In genomic region chrX:154542723-154543424, GRCh38 we compare ENCODE assay signal across 10 cellular contexts. TPM values are rescaled to one million over a fixed set of nuclear protein-coding genes. Genes with fewer than 3 reads are reported as not detected.
DNase-seq lines count a peak whose midpoint lies in the region; ATAC-seq, FAIRE-seq and TF ChIP-seq lines count a peak whose summit lies in the region.
"Had no signal": no experiment of that assay in that cellular context is flagged by ENCODE, and none has a peak within 500 bp of the region (broad histone marks: within the 10 kb centered on the region; RNA-seq: fewer than 3 reads in every experiment).

No MANE protein-coding gene starts in this region.

- no peaks in the 10 kb centered on the region for H3K9me3 ChIP-seq in CD4-positive, alpha-beta memory T cell (ENCODE audit: control insufficient read depth in 1 of 2, low read length in 2 of 2)
- no peaks in the 10 kb centered on the region for H3K9me3 ChIP-seq in GM12878 (replicated peaks; ENCODE audit: control insufficient read depth, insufficient read depth, low read length)
- no peaks in the 10 kb centered on the region for H3K9me3 ChIP-seq in neutrophil

- intact Hi-C loops in CD4-positive, alpha-beta memory T cell (cut with micrococcal nuclease) = no loop called here
- intact Hi-C loops in GM12878 (cut with micrococcal nuclease; ENCODE audit: unreplicated experiment) = no loop called here
- intact Hi-C loops in left colon (cut with DNase I, micrococcal nuclease) = no loop called here

- TF ChIP-seq POLR2A in GM12878 (IDR thresholded peaks at IDR 0.05; ENCODE audit: low read depth, low read length) = no peak

- peaks cover 10 to 35% (median 10%) of the 10 kb centered on the region in 4 donors for H3K4me1 Mint-ChIP-seq in CD4-positive, alpha-beta memory T cell

- H3K9me3 Mint-ChIP-seq in CD4-positive, alpha-beta memory T cell = peaks cover 0 to 2% (median 0%) of the 10 kb centered on the region in 8 donors

- peak overlapping the region; percentile 64 for H3K4me2 ChIP-seq in GM12878 (ENCODE audit: control insufficient read depth, insufficient read depth)

- peaks cover 8% of the 10 kb centered on the region for H3K36me3 ChIP-seq in CD4-positive, alpha-beta memory T cell (ENCODE audit: insufficient read depth, low read length)
- H3K36me3 ChIP-seq in GM12878 (ENCODE audit: control insufficient read depth in 2 of 2, insufficient read depth in 2 of 2, low read length in 1 of 2) = no peaks in the 10 kb centered on the region
- H3K36me3 ChIP-seq in neutrophil = peaks cover 13% of the 10 kb centered on the region

- TF ChIP-seq CTCF in GM12878 (IDR thresholded peaks at IDR 0.05 in 2 of 3, conservative IDR thresholded peaks at IDR 0.05 in 1 of 3; ENCODE audit: control insufficient read depth in 2 of 3, extremely low read depth in 1 of 3, insufficient read depth in 1 of 3, low read depth in 3 of 3, low read length in 3 of 3) = no peak
- TF ChIP-seq CTCF in neutrophil (IDR thresholded peaks at IDR 0.05) = peak; percentile 29

- peak overlapping the region in 7 of 8 donors; percentile 17 to 64 (median 43) for H3K4me3 Mint-ChIP-seq in CD4-positive, alpha-beta memory T cell

- RAD21 ChIA-PET in GM12878 (lab: Charles Lee; ENCODE audit: unreplicated experiment) = interaction anchor here (0.6 to 0.7 kb wide), 2 partner anchors 52 to 172 kb away, joined by 4 read pairs; partner anchors contain the start of gene SLC10A3

- no peak for TF ChIP-seq EP300 in GM12878 (IDR thresholded peaks at IDR 0.05; ENCODE audit: borderline replicate concordance in 1 of 2, control insufficient read depth in 1 of 2, low read depth in 2 of 2, low read length in 2 of 2)

- POLR2A ChIA-PET in CD4-positive, alpha-beta memory T cell (lab: Charles Lee; ENCODE audit: partially characterized antibody) = interaction anchor here (0.8 to 1.2 kb wide), 2 partner anchors 145 to 172 kb away, joined by 3 read pairs; partner anchors contain the start of gene RPL10
- POLR2A ChIA-PET in GM12878 (lab: Charles Lee) = interaction anchor here (0.5 to 0.8 kb wide), 3 partner anchors 11 to 945 kb away, joined by 3 to 5 read pairs (median 3); partner anchors contain the start of gene SLC10A3

- WGBS in GM12878 (ENCODE audit: insufficient coverage, insufficient replicate concordance, low lambda C conversion rate, missing lambda C conversion rate) = 42% methylated on average over 20 of the region's 20 CpGs

- no peak for DNase-seq in CD4-positive, alpha-beta memory T cell
- DNase-seq in NOMO-1 treated with DMSO at 0.1 percent for 48 hours (lab: John Stamatoyannopoulos, UW; ENCODE audit: unreplicated experiment) = peak; percentile 84
- no peak for DNase-seq in GM12878 (ENCODE audit: low read depth, low spot score)
- no peak for DNase-seq in NCI-H1417 treated with DMSO at 0.1 percent for 48 hours (lab: John Stamatoyannopoulos, UW)
- DNase-seq in left colon = no peak
- DNase-seq in D341Med (ENCODE audit: low spot score) = no peak
- DNase-seq: NCI-H2029 treated with DMSO at 0.1 percent for 48 hours had no signal

- H3K27ac ChIP-seq in CD4-positive, alpha-beta memory T cell (ENCODE audit: low read depth, low read length) = no peak overlapping the region
- H3K27ac ChIP-seq in GM12878 (ENCODE audit: control insufficient read depth, insufficient read depth) (no peak overlapping the region; the same call in 1 of the 2 replicates), neutrophil (peak overlapping the region; percentile 100)

- SMC1A ChIA-PET in GM12878 (lab: Charles Lee; ENCODE audit: uncharacterized antibody, unreplicated experiment) = interaction anchor here (1.2 kb wide), 2 partner anchors 9 to 209 kb away, joined by 4 to 5 read pairs; no protein-coding TSS in a partner anchor

- H3K4me3 ChIP-seq in CD4-positive, alpha-beta memory T cell (ENCODE audit: low read length in 2 of 2) = no peak overlapping the region
- H3K4me3 ChIP-seq in GM12878 (no peak overlapping the region), neutrophil (ENCODE audit: low read depth in 1 of 2, low read length in 1 of 2) (peak overlapping the region; percentile 77 to 80)

- TF ChIP-seq RAD21 in GM12878 (IDR thresholded peaks at IDR 0.05; ENCODE audit: insufficient read depth, low read depth, low read length) = no peak

- no peaks in the 10 kb centered on the region for H3K27me3 ChIP-seq in CD4-positive, alpha-beta memory T cell (ENCODE audit: insufficient read depth, low read length)
- no peaks in the 10 kb centered on the region for H3K27me3 ChIP-seq in GM12878 (replicated peaks in 1 of 2; ENCODE audit: control insufficient read depth in 2 of 2, insufficient read depth in 2 of 2, low read length in 1 of 2)
- no peaks in the 10 kb centered on the region for H3K27me3 ChIP-seq in neutrophil

- ATAC-seq in GM12878 (no peak), GM19035 (IDR thresholded peaks at IDR 0.05; ENCODE audit: unreplicated experiment) (no peak), left colon (no peak)

- in situ Hi-C loops in GM12878 (cut with MboI) = loop anchor here (10.0 to 25.0 kb wide), 2 partner anchors 292 to 406 kb away; partner anchors contain the start of genes OPN1LW and SMIM9

- no peaks in the 10 kb centered on the region for H3K27me3 Mint-ChIP-seq in CD4-positive, alpha-beta memory T cell

- peak overlapping the region; percentile 39 for H3K9ac ChIP-seq in GM12878 (ENCODE audit: control insufficient read depth, insufficient read depth, low read length)

- H3K4me1 ChIP-seq in CD4-positive, alpha-beta memory T cell (ENCODE audit: insufficient read depth, low read length) = peaks cover 20% of the 10 kb centered on the region
- peaks cover 14% of the 10 kb centered on the region for H3K4me1 ChIP-seq in GM12878 (ENCODE audit: control insufficient read depth, insufficient read depth, low read length)
- peaks cover 53 to 85% of the 10 kb centered on the region in 2 experiments for H3K4me1 ChIP-seq in neutrophil (ENCODE audit: control insufficient read depth in 1 of 2, insufficient read depth in 1 of 2, low read depth in 1 of 2, low read length in 1 of 2)

- H3K79me2 ChIP-seq in GM12878 (ENCODE audit: control insufficient read depth, insufficient read depth, low read length) = peaks cover 8% of the 10 kb centered on the region

- no peaks in the 10 kb centered on the region for H4K20me1 ChIP-seq in GM12878 (ENCODE audit: control insufficient read depth, insufficient read depth)

- no TSS peak for BruUV-seq in GM12878 (replicated peaks; lab: Mats Ljungman, UMichigan)

- CTCF ChIA-PET in CD4-positive, alpha-beta memory T cell (lab: Charles Lee; ENCODE audit: partially characterized antibody) = interaction anchor here (1.0 to 1.9 kb wide), 4 partner anchors 8 to 529 kb away, joined by 3 to 7 read pairs (median 4); no protein-coding TSS in a partner anchor
- CTCF ChIA-PET in GM12878 (lab: Yijun Ruan, JAX) = interaction anchor here (0.9 to 1.6 kb wide), 3 partner anchors 15 to 298 kb away, joined by 3 to 8 read pairs (median 3); no protein-coding TSS in a partner anchor

- H3K36me3 Mint-ChIP-seq in CD4-positive, alpha-beta memory T cell = peaks cover 0 to 10% of the 10 kb centered on the region in 2 donors

- peak overlapping the region; percentile 23 for H2AFZ ChIP-seq in GM12878 (ENCODE audit: control insufficient read depth, low read depth, low read length)

- H3K27ac Mint-ChIP-seq in CD4-positive, alpha-beta memory T cell = peak overlapping the region in 6 of 7 donors; percentile 43 to 88 (median 70)

- FAIRE-seq in GM12878 (lab: Jason Lieb, UNC) = no peak
- FAIRE-seq: bronchial epithelial cell had no signal

RNA-seq across cellular contexts. Expression of gene G6PD, which starts 3.8 kb away (rescaled TPM):
- 10 to 100 TPM; 45.4 to 46.0 TPM for total RNA-seq in CD4-positive, alpha-beta memory T cell
- polyA plus RNA-seq in CD4-positive, alpha-beta memory T cell = 1 to 10 TPM; 1.7 to 3.8 TPM
- 22.3 and 26.2 TPM in 2 replicates for total RNA-seq in GM12878 (2013; cell fraction: nucleolus; rRNA removed)
- total RNA-seq in GM12878 (2014; rRNA removed) = 26.9 and 35.5 TPM in 2 replicates
- 17.2 and 19.5 TPM in 2 replicates for total RNA-seq in GM12878 (2014; rRNA removed; fragmentation: Illumina TruSeq; extraction: Trizol)
- total RNA-seq in GM12878 (2021) = 62.5 and 63.4 TPM in 2 replicates
- polyA plus RNA-seq in GM12878 (2011; ENCODE audit: low read depth) = 13.1 TPM
- polyA plus RNA-seq in GM12878 (2011; rRNA removed) = 4.5 and 11.5 TPM in 2 replicates
- 17.2 and 18.2 TPM in 2 replicates for polyA plus RNA-seq in GM12878 (2011; cell fraction: cytosol; rRNA removed)
- polyA plus RNA-seq in GM12878 (2011; cell fraction: nucleus; rRNA removed) = 79.1 and 100 TPM in 2 replicates
- polyA plus RNA-seq in GM12878 (2012) = 28.0 and 30.0 TPM in 2 replicates
- polyA plus RNA-seq in GM12878 (2014; fragmentation: Illumina TruSeq; extraction: Trizol) = 22.3 and 48.4 TPM in 2 replicates
- 1 to 10 TPM; 1.6 to 3.8 TPM for polyA plus RNA-seq in GM12878 (2014; fragmentation: Nextera tagmentation; extraction: Ambion mirVana)
- 38.8 and 47.3 TPM in 2 replicates for polyA plus RNA-seq in GM12878 (2014; rRNA removed)
- 10 to 100 TPM; 26.2 to 30.7 TPM for polyA plus RNA-seq in GM12878 (2016; fragmentation: Nextera tagmentation; extraction: Ambion mirVana)
- polyA minus RNA-seq in GM12878 (2011; rRNA and poly(A)+ RNA removed) = 13.8 and 25.2 TPM in 2 replicates
- 14.3 and 17.6 TPM in 2 replicates for polyA minus RNA-seq in GM12878 (2011; cell fraction: cytosol; rRNA and poly(A)+ RNA removed)
- 22.8 and 50.5 TPM in 2 replicates for polyA minus RNA-seq in GM12878 (2011; cell fraction: nucleus; rRNA and poly(A)+ RNA removed)
- 10 to 100 TPM; 30.5 to 34.2 TPM for total RNA-seq in left colon

RNA-seq across cellular contexts. Expression of gene IKBKG, which starts 4.5 kb away (rescaled TPM):
- total RNA-seq in CD4-positive, alpha-beta memory T cell = 10 to 100 TPM; 44.4 to 44.7 TPM
- polyA plus RNA-seq in CD4-positive, alpha-beta memory T cell = 10 to 100 TPM; 28.2 to 34.6 TPM
- total RNA-seq in GM12878 (2013; cell fraction: nucleolus; rRNA removed) = 15.9 and 18.4 TPM in 2 replicates
- 16.0 and 16.3 TPM in 2 replicates for total RNA-seq in GM12878 (2014; rRNA removed)
- 10.2 TPM in 2 replicates for total RNA-seq in GM12878 (2014; rRNA removed; fragmentation: Illumina TruSeq; extraction: Trizol)
- total RNA-seq in GM12878 (2021) = 28.1 and 30.6 TPM in 2 replicates
- polyA plus RNA-seq in GM12878 (2011; ENCODE audit: low read depth) = 8.5 TPM
- 8.0 and 17.3 TPM in 2 replicates for polyA plus RNA-seq in GM12878 (2011; rRNA removed)
- 23.9 and 31.8 TPM in 2 replicates for polyA plus RNA-seq in GM12878 (2011; cell fraction: cytosol; rRNA removed)
- polyA plus RNA-seq in GM12878 (2011; cell fraction: nucleus; rRNA removed) = 96.2 and 120 TPM in 2 replicates
- polyA plus RNA-seq in GM12878 (2012) = 19.5 and 20.1 TPM in 2 replicates
- 2.5 and 8.0 TPM in 2 replicates for polyA plus RNA-seq in GM12878 (2014; fragmentation: Illumina TruSeq; extraction: Trizol)
- polyA plus RNA-seq in GM12878 (2014; fragmentation: Nextera tagmentation; extraction: Ambion mirVana) = 1 to 10 TPM in 1 of 2 experiments, under 1 TPM in 1; 0.35 to 1.5 TPM
- 30.7 and 33.0 TPM in 2 replicates for polyA plus RNA-seq in GM12878 (2014; rRNA removed)
- polyA plus RNA-seq in GM12878 (2016; fragmentation: Nextera tagmentation; extraction: Ambion mirVana) = 10 to 100 TPM; 21.8 to 24.0 TPM
- 3.4 and 8.2 TPM in 2 replicates for polyA minus RNA-seq in GM12878 (2011; rRNA and poly(A)+ RNA removed)
- 6.8 and 7.3 TPM in 2 replicates for polyA minus RNA-seq in GM12878 (2011; cell fraction: cytosol; rRNA and poly(A)+ RNA removed)
- 10.4 and 18.8 TPM in 2 replicates for polyA minus RNA-seq in GM12878 (2011; cell fraction: nucleus; rRNA and poly(A)+ RNA removed)
- 10 to 100 TPM; 26.5 to 29.1 TPM for total RNA-seq in left colon

RNA-seq across cellular contexts. Expression of gene FAM3A, which starts 26.8 kb away (rescaled TPM):
- total RNA-seq in CD4-positive, alpha-beta memory T cell = 10 to 100 TPM; 51.0 to 51.8 TPM
- 10 to 100 TPM; 18.4 to 20.2 TPM for polyA plus RNA-seq in CD4-positive, alpha-beta memory T cell
- 8.9 and 9.9 TPM in 2 replicates for total RNA-seq in GM12878 (2013; cell fraction: nucleolus; rRNA removed)
- total RNA-seq in GM12878 (2014; rRNA removed) = 11.0 and 16.3 TPM in 2 replicates
- total RNA-seq in GM12878 (2014; rRNA removed; fragmentation: Illumina TruSeq; extraction: Trizol) = 6.1 and 6.2 TPM in 2 replicates
- total RNA-seq in GM12878 (2021) = 17.6 and 20.6 TPM in 2 replicates
- 4.5 TPM for polyA plus RNA-seq in GM12878 (2011; ENCODE audit: low read depth)
- polyA plus RNA-seq in GM12878 (2011; rRNA removed) = 3.6 and 6.6 TPM in 2 replicates
- 10.4 and 16.5 TPM in 2 replicates for polyA plus RNA-seq in GM12878 (2011; cell fraction: cytosol; rRNA removed)
- 36.5 and 39.6 TPM in 2 replicates for polyA plus RNA-seq in GM12878 (2011; cell fraction: nucleus; rRNA removed)
- polyA plus RNA-seq in GM12878 (2012) = 17.9 and 19.1 TPM in 2 replicates
- polyA plus RNA-seq in GM12878 (2014; fragmentation: Illumina TruSeq; extraction: Trizol) = 2.1 and 5.0 TPM in 2 replicates
- 1 to 10 TPM in 1 of 2 experiments, under 1 TPM in 1; 0.29 to 1.1 TPM for polyA plus RNA-seq in GM12878 (2014; fragmentation: Nextera tagmentation; extraction: Ambion mirVana)
- polyA plus RNA-seq in GM12878 (2014; rRNA removed) = 21.1 and 24.5 TPM in 2 replicates
- 10 to 100 TPM; 17.6 to 17.9 TPM for polyA plus RNA-seq in GM12878 (2016; fragmentation: Nextera tagmentation; extraction: Ambion mirVana)
- 5.4 and 5.9 TPM in 2 replicates for polyA minus RNA-seq in GM12878 (2011; rRNA and poly(A)+ RNA removed)
- 4.3 and 4.4 TPM in 2 replicates for polyA minus RNA-seq in GM12878 (2011; cell fraction: cytosol; rRNA and poly(A)+ RNA removed)
- polyA minus RNA-seq in GM12878 (2011; cell fraction: nucleus; rRNA and poly(A)+ RNA removed) = 3.5 and 8.9 TPM in 2 replicates
- total RNA-seq in left colon = 10 to 100 TPM; 64.3 to 75.0 TPM

RNA-seq across cellular contexts. Expression of gene CTAG1A, which starts 42.1 kb away (rescaled TPM):
- total RNA-seq in CD4-positive, alpha-beta memory T cell = not detected
- not detected for polyA plus RNA-seq in CD4-positive, alpha-beta memory T cell
- not detected in 2 replicates for total RNA-seq in GM12878 (2013; cell fraction: nucleolus; rRNA removed)
- total RNA-seq in GM12878 (2014; rRNA removed) (not detected in 2 replicates), GM12878 (2014; rRNA removed; fragmentation: Illumina TruSeq; extraction: Trizol) (not detected in 2 replicates), GM12878 (2021) (not detected in 2 replicates), left colon (not detected)
- polyA plus RNA-seq in GM12878 (2011; ENCODE audit: low read depth) = not detected
- polyA plus RNA-seq in GM12878 (2011; rRNA removed) (not detected in 2 replicates), GM12878 (2014; fragmentation: Illumina TruSeq; extraction: Trizol) (not detected in 2 replicates), GM12878 (2014; fragmentation: Nextera tagmentation; extraction: Ambion mirVana) (not detected), GM12878 (2014; rRNA removed) (not detected in 2 replicates), GM12878 (2016; fragmentation: Nextera tagmentation; extraction: Ambion mirVana) (not detected)
- polyA plus RNA-seq in GM12878 (2011; cell fraction: cytosol; rRNA removed) = not detected in 2 replicates
- not detected in 2 replicates for polyA plus RNA-seq in GM12878 (2011; cell fraction: nucleus; rRNA removed)
- not detected in 2 replicates for polyA plus RNA-seq in GM12878 (2012)
- polyA minus RNA-seq in GM12878 (2011; rRNA and poly(A)+ RNA removed) = not detected in 2 replicates
- not detected in 2 replicates for polyA minus RNA-seq in GM12878 (2011; cell fraction: cytosol; rRNA and poly(A)+ RNA removed)
- polyA minus RNA-seq in GM12878 (2011; cell fraction: nucleus; rRNA and poly(A)+ RNA removed) = not detected in 2 replicates
- total RNA-seq: bronchial epithelial cell had no signal

RNA-seq across cellular contexts. Expression of gene SLC10A3, which starts 52.4 kb away (rescaled TPM):
- 10 to 100 TPM; 22.5 to 23.7 TPM for total RNA-seq in CD4-positive, alpha-beta memory T cell
- polyA plus RNA-seq in CD4-positive, alpha-beta memory T cell = 10 to 100 TPM; 61.4 to 62.3 TPM
- total RNA-seq in GM12878 (2013; cell fraction: nucleolus; rRNA removed) = 6.6 and 6.9 TPM in 2 replicates
- total RNA-seq in GM12878 (2014; rRNA removed) (10.3 and 14.1 TPM in 2 replicates), GM12878 (2014; rRNA removed; fragmentation: Illumina TruSeq; extraction: Trizol) (6.4 and 7.8 TPM in 2 replicates), GM12878 (2021) (14.2 and 16.4 TPM in 2 replicates), left colon (10 to 100 TPM; 23.8 to 30.0 TPM)
- 9.2 TPM for polyA plus RNA-seq in GM12878 (2011; ENCODE audit: low read depth)
- polyA plus RNA-seq in GM12878 (2011; rRNA removed) (2.1 and 4.8 TPM in 2 replicates), GM12878 (2014; fragmentation: Illumina TruSeq; extraction: Trizol) (0.90 and 5.4 TPM in 2 replicates), GM12878 (2014; fragmentation: Nextera tagmentation; extraction: Ambion mirVana) (1 to 10 TPM; 1.7 to 3.6 TPM), GM12878 (2014; rRNA removed) (14.7 and 16.4 TPM in 2 replicates), GM12878 (2016; fragmentation: Nextera tagmentation; extraction: Ambion mirVana) (10 to 100 TPM; 19.6 to 23.5 TPM)
- polyA plus RNA-seq in GM12878 (2011; cell fraction: cytosol; rRNA removed) = 6.9 and 11.1 TPM in 2 replicates
- polyA plus RNA-seq in GM12878 (2011; cell fraction: nucleus; rRNA removed) = 16.0 and 17.5 TPM in 2 replicates
- polyA plus RNA-seq in GM12878 (2012) = 12.1 and 18.1 TPM in 2 replicates
- 4.1 and 8.3 TPM in 2 replicates for polyA minus RNA-seq in GM12878 (2011; rRNA and poly(A)+ RNA removed)
- 2.9 and 3.6 TPM in 2 replicates for polyA minus RNA-seq in GM12878 (2011; cell fraction: cytosol; rRNA and poly(A)+ RNA removed)
- 7.6 and 10.1 TPM in 2 replicates for polyA minus RNA-seq in GM12878 (2011; cell fraction: nucleus; rRNA and poly(A)+ RNA removed)

Comparison
In these comparisons a context has a peak if more than half of its experiments do, and no peak if none do; other contexts are left out.
1. H3K4me3 ChIP-seq: peak in neutrophil (2 of 2); none in CD4-positive, alpha-beta memory T cell (0 of 2) and GM12878 (single experiment).